ENCODE assay signal across 32 cellular contexts in the genomic region with DNA sequence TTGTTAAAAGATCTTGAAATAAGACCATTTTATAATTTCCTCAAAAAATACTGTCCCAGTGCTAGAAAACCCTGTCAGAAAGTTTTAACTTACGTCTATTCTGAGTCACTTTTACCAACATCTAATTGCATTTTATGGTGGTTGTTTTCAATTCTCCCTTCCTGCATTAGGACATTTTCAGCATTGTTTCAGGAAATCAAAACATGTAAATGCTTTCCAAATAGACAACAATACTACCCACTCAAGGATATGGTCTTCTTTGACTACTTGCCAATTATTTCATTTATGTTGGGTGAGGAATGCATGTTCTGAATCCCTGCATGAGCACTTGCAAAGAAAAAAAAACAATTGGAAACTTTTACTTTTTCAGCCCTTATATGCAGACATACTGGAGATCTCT.
A peak's percentile ranks its signal among the peaks of the same experiment; 100 is the strongest.
DNase-seq lines count a peak whose midpoint lies in the region; ATAC-seq, FAIRE-seq and TF ChIP-seq lines count a peak whose summit lies in the region.
"Had no signal": no experiment of that assay in that cellular context is flagged by ENCODE, and none has a peak within 500 bp of the region (broad histone marks: within the 10 kb centered on the region; RNA-seq: fewer than 3 reads in every experiment).

No MANE protein-coding gene starts in this region.

- POLR2A ChIA-PET in RWPE1 (lab: Yijun Ruan, JAX; ENCODE audit: low non-redundant PET), result no interaction called here

- H4K20me1 ChIP-seq in astrocyte (ENCODE audit: insufficient read depth, low read length), result no peaks in the 10 kb centered on the region

- no peaks in the 10 kb centered on the region for H3K4me1 ChIP-seq in astrocyte (ENCODE audit: insufficient read depth, low read length)
- peaks cover 20% of the 10 kb centered on the region for H3K4me1 ChIP-seq in skeletal muscle satellite cell (ENCODE audit: control insufficient read depth, insufficient read depth, low read length)
- H3K4me1 ChIP-seq: adrenal gland, Caco-2, colonic mucosa, lower lobe of right lung, testis had no signal

- no peaks in the 10 kb centered on the region for H3K27me3 Mint-ChIP-seq in astrocyte (ENCODE audit: low read depth, unreplicated experiment)
- H3K27me3 Mint-ChIP-seq: activated CD8-positive, alpha-beta memory T cell treated with anti-CD3 and anti-CD28 coated beads, Interleukin-2, amount 10 ng/mL, durations not matched to agents 7 days and 5 days had no signal

- H3K4me2 ChIP-seq in astrocyte (ENCODE audit: low read length), result no peak overlapping the region
- H3K4me2 ChIP-seq in skeletal muscle satellite cell (ENCODE audit: low read length), result peak overlapping the region; percentile 60

- H3K4me3 Mint-ChIP-seq in astrocyte (ENCODE audit: unreplicated experiment), result no peak overlapping the region
- H3K4me3 Mint-ChIP-seq: activated CD8-positive, alpha-beta memory T cell treated with anti-CD3 and anti-CD28 coated beads, Interleukin-2, amount 10 ng/mL, durations not matched to agents 7 days and 5 days; CD14-positive monocyte; natural killer cell; T-helper 1 cell treated with Interleukin-12 subunit alpha and Interleukin-12 subunit beta and Interleukin-4 antibody, amounts not matched to agents 30 μg/mL and 1 μg/mL, for 36 hours had no signal

- H3K27me3 ChIP-seq in astrocyte (ENCODE audit: insufficient read depth, low read length) (no peaks in the 10 kb centered on the region), skeletal muscle satellite cell (ENCODE audit: control insufficient read depth, insufficient read depth, low read length) (no peaks in the 10 kb centered on the region)
- H3K27me3 ChIP-seq: adrenal gland, colonic mucosa, testis had no signal

- FAIRE-seq in astrocyte (lab: Jason Lieb, UNC), result no peak
- FAIRE-seq: bronchial epithelial cell, TTC549 had no signal

- H3K9me3 Mint-ChIP-seq in astrocyte (ENCODE audit: unreplicated experiment), result no peaks in the 10 kb centered on the region
- H3K9me3 Mint-ChIP-seq: T-helper 1 cell treated with Interleukin-12 subunit alpha and Interleukin-12 subunit beta and Interleukin-4 antibody, amounts not matched to agents 30 μg/mL and 1 μg/mL, for 36 hours had no signal

- no peak overlapping the region for H2AFZ ChIP-seq in astrocyte (ENCODE audit: low read depth, low read length)

- H3K9ac ChIP-seq in astrocyte (ENCODE audit: low read length), result no peak overlapping the region
- H3K9ac ChIP-seq in skeletal muscle satellite cell (ENCODE audit: low read depth, low read length), result no peak overlapping the region

- no peak overlapping the region for H3K27ac ChIP-seq in astrocyte (ENCODE audit: low read depth, low read length)
- H3K27ac ChIP-seq in RWPE1, result no peak overlapping the region
- H3K27ac ChIP-seq: adrenal gland, colonic mucosa, lower lobe of right lung, SK-N-MC, skin epidermis, testis had no signal

- H3K4me3 ChIP-seq in astrocyte (ENCODE audit: insufficient read depth, low read depth, low read length) (no peak overlapping the region), skeletal muscle satellite cell (ENCODE audit: low read length) (no peak overlapping the region)
- H3K4me3 ChIP-seq: adrenal gland, colonic mucosa, lower lobe of right lung, mucosa of descending colon, SK-N-MC, skin epidermis, testis had no signal

- H3K4me1 Mint-ChIP-seq in astrocyte (ENCODE audit: low read depth, unreplicated experiment), result peaks cover 6% of the 10 kb centered on the region
- H3K4me1 Mint-ChIP-seq: activated CD8-positive, alpha-beta memory T cell treated with anti-CD3 and anti-CD28 coated beads, Interleukin-2, amount 10 ng/mL, durations not matched to agents 7 days and 5 days; natural killer cell had no signal

- CTCF ChIA-PET in RWPE1 (lab: Yijun Ruan, JAX), result interaction anchor here (0.7 kb wide), 1 partner anchor 743 kb away, joined by 4 read pairs; no protein-coding TSS in a partner anchor

- ATAC-seq in GM21390 (IDR thresholded peaks at IDR 0.05; ENCODE audit: unreplicated experiment), result no peak
- ATAC-seq: activated CD8-positive, alpha-beta memory T cell treated with anti-CD3 and anti-CD28 coated beads, Interleukin-2, amount 10 ng/mL, durations not matched to agents 7 days and 5 days; lower lobe of right lung; mucosa of descending colon; natural killer cell; stimulated activated naive CD8-positive, alpha-beta T cell treated with anti-CD3 and anti-CD28 coated beads, Interleukin-15, Interleukin-2, amounts not matched to agents 100 U/mL and 50 U/mL, for 24 hours had no signal

- H3K79me2 ChIP-seq in astrocyte (ENCODE audit: insufficient read depth, low read length), result no peaks in the 10 kb centered on the region

- H3K36me3 ChIP-seq in astrocyte (ENCODE audit: insufficient read depth, low read length) (no peaks in the 10 kb centered on the region), skeletal muscle satellite cell (ENCODE audit: insufficient read depth, low read length) (no peaks in the 10 kb centered on the region)
- H3K36me3 ChIP-seq: adrenal gland, colonic mucosa, lower lobe of right lung had no signal

- no peaks in the 10 kb centered on the region for H3K9me3 ChIP-seq in astrocyte (ENCODE audit: insufficient read depth, low read depth, low read length)
- no peaks in the 10 kb centered on the region for H3K9me3 ChIP-seq in skeletal muscle satellite cell (replicated peaks; ENCODE audit: low read length)
- H3K9me3 ChIP-seq: adrenal gland, colonic mucosa, lower lobe of right lung, mucosa of descending colon, testis had no signal

- TF ChIP-seq CTCF in astrocyte (IDR thresholded peaks at IDR 0.05; ENCODE audit: insufficient read depth, low read depth, low read length) (no peak), RWPE1 (conservative IDR thresholded peaks at IDR 0.05; ENCODE audit: low read depth) (no peak)

- no peaks in the 10 kb centered on the region for H3K36me3 Mint-ChIP-seq in astrocyte (ENCODE audit: low read depth, unreplicated experiment)
- H3K36me3 Mint-ChIP-seq: activated CD8-positive, alpha-beta memory T cell treated with anti-CD3 and anti-CD28 coated beads, Interleukin-2, amount 10 ng/mL, durations not matched to agents 7 days and 5 days; natural killer cell had no signal

- peak; percentile 48 for DNase-seq in M059J (ENCODE audit: low read depth)
- peak; percentile 23 for DNase-seq in astrocyte (ENCODE audit: low read depth)
- peak; percentile 47 for DNase-seq in fibroblast of the conjunctiva (ENCODE audit: low read depth)
- DNase-seq in HuH-7 (ENCODE audit: low spot score), result no peak
- no peak for DNase-seq in putamen (ENCODE audit: low spot score)
- no peak for DNase-seq in RWPE1 (ENCODE audit: low spot score)
- DNase-seq: activated CD4-positive, alpha-beta T cell treated with anti-CD3 and anti-CD28 coated beads, Interleukin-2, amount 50 U/mL, for 4 hours; activated CD8-positive, alpha-beta memory T cell treated with anti-CD3 and anti-CD28 coated beads, Interleukin-2, amount 10 ng/mL, durations not matched to agents 7 days and 5 days; activated naive CD4-positive, alpha-beta T cell treated with Interleukin-2 at 50 U/mL for 16 hours; activated T-cell treated with anti-CD3 and anti-CD28 coated beads, Interleukin-2, amount 50 U/mL, for 48 hours; adrenal gland; Caco-2; colonic mucosa; effector memory CD4-positive, alpha-beta T cell; GDM1; lower lobe of right lung; mucosa of descending colon; natural killer cell; NCI-H1092 treated with DMSO at 0.1 percent for 48 hours; NCI-H1694 treated with DMSO at 0.1 percent for 48 hours; NCI-H2171 treated with DMSO at 0.1 percent for 48 hours; NCI-H510A treated with DMSO at 0.1 percent for 48 hours; stimulated activated naive CD8-positive, alpha-beta T cell treated with anti-CD3 and anti-CD28 coated beads, Interleukin-15, Interleukin-2, amounts not matched to agents 100 U/mL and 50 U/mL, for 24 hours; testis had no signal

- H3K27ac Mint-ChIP-seq in astrocyte (ENCODE audit: unreplicated experiment), result no peak overlapping the region
- H3K27ac Mint-ChIP-seq: activated CD8-positive, alpha-beta memory T cell treated with anti-CD3 and anti-CD28 coated beads, Interleukin-2, amount 10 ng/mL, durations not matched to agents 7 days and 5 days; CD14-positive monocyte; natural killer cell; T-helper 1 cell treated with Interleukin-12 subunit alpha and Interleukin-12 subunit beta and Interleukin-4 antibody, amounts not matched to agents 30 μg/mL and 1 μg/mL, for 36 hours had no signal

Comparison
In these comparisons a context has a peak if more than half of its experiments do, and no peak if none do; other contexts are left out.
1. DNase-seq: peak in M059J (single experiment), astrocyte (single experiment) and fibroblast of the conjunctiva (single experiment); none in HuH-7 (single experiment), putamen (single experiment) and RWPE1 (single experiment).